1 cellular context compared by ENCODE assay signal in the genomic region with DNA sequence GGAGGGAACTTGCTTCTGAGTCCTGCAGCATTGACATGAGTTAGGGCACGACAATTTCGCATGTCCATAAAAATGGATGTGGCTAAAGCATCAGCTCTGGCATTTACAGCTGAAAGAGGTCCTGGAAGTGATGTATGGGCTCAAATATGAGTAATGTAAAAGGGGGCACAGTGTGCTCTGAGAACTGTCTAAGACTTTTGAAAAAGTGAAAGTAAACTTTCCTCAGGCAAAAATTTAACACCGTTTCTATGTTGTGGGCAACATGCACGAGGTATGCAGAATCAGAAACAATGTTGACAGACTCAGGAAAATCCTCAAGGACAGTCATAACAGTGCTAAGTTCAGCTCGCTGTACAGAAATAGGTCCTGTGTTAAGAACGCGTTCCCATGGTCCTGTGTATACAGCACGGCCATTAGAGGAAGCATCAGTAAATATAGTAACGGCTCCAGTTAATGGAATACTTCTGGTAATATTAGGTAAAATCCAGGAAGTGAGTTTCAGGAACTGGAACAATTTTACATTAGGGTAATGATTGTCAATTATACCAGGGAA.
TF ChIP-seq lines count a peak whose summit lies in the region.

No MANE protein-coding gene starts in this region.

TF ChIP-seq in HepG2, 621 proteins besides CTCF, POLR2A, EP300 and RAD21 (continued from another document and continues in another):
- TF ChIP-seq, protein P1, sequence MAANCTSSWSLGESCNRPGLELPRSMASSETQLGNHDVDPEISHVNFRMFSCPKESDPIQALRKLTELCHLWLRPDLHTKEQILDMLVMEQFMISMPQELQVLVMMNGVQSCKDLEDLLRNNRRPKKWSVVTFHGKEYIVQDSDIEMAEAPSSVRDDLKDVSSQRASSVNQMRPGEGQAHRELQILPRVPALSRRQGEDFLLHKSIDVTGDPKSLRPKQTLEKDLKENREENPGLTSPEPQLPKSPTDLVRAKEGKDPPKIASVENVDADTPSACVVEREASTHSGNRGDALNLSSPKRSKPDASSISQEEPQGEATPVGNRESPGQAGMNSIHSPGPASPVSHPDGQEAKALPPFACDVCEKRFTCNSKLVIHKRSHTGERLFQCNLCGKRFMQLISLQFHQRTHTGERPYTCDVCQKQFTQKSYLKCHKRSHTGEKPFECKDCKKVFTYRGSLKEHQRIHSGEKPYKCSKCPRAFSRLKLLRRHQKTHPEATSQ (CRISPR knock-in tag; IDR thresholded peaks at IDR 0.05; ENCODE audit: borderline replicate concordance), result no peak
- TF ChIP-seq ZNF296 (CRISPR knock-in tag; conservative IDR thresholded peaks at IDR 0.05) (no peak), RFX1 (IDR thresholded peaks at IDR 0.05) (peak; percentile 34; the same call in 1 of the 2 replicates), REPIN1 (CRISPR knock-in tag; IDR thresholded peaks at IDR 0.05; ENCODE audit: borderline replicate concordance, low read depth) (peak; percentile 54; the same call in 1 of the 2 replicates), RFX5 (IDR thresholded peaks at IDR 0.05; ENCODE audit: low read depth, low read length) (no peak), HOXA9 (CRISPR knock-in tag; IDR thresholded peaks at IDR 0.05; ENCODE audit: borderline replicate concordance) (no peak), ZNF777 (CRISPR knock-in tag; IDR thresholded peaks at IDR 0.05) (no peak), MAFF (IDR thresholded peaks at IDR 0.05; ENCODE audit: low read depth, low read length) (no peak), ZSCAN9 (CRISPR knock-in tag; IDR thresholded peaks at IDR 0.05; ENCODE audit: borderline replicate concordance) (no peak), KMT2A (CRISPR knock-in tag; IDR thresholded peaks at IDR 0.05) (no peak), ZNF788 (CRISPR knock-in tag; IDR thresholded peaks at IDR 0.05; ENCODE audit: borderline replicate concordance) (no peak), TSC22D2 (CRISPR knock-in tag; IDR thresholded peaks at IDR 0.05; ENCODE audit: borderline replicate concordance) (no peak), ZNF598 (CRISPR knock-in tag; IDR thresholded peaks at IDR 0.05; ENCODE audit: borderline replicate concordance) (no peak), STAG1 (CRISPR knock-in tag; IDR thresholded peaks at IDR 0.05) (peak; percentile 8; the same call in 1 of the 2 replicates), NR3C1 (CRISPR knock-in tag; IDR thresholded peaks at IDR 0.05) (no peak), SP4 (CRISPR knock-in tag; IDR thresholded peaks at IDR 0.05) (no peak), MEF2D (CRISPR knock-in tag; IDR thresholded peaks at IDR 0.05) (peak; percentile 40; the same call in 1 of the 2 replicates), RORA (CRISPR knock-in tag; IDR thresholded peaks at IDR 0.05) (no peak), ZNF652 (CRISPR knock-in tag; IDR thresholded peaks at IDR 0.05; ENCODE audit: borderline replicate concordance, low read depth) (no peak), SRY (CRISPR knock-in tag; IDR thresholded peaks at IDR 0.05) (no peak), ZFP62 (CRISPR knock-in tag; IDR thresholded peaks at IDR 0.05) (no peak), ZNF703 (CRISPR knock-in tag; IDR thresholded peaks at IDR 0.05; ENCODE audit: borderline replicate concordance) (peak; percentile 24; the same call in 1 of the 2 replicates), ZNF326 (CRISPR knock-in tag; IDR thresholded peaks at IDR 0.05; ENCODE audit: borderline replicate concordance) (no peak), MBD4 (IDR thresholded peaks at IDR 0.05; ENCODE audit: borderline replicate concordance, low read length) (no peak)
- TF ChIP-seq, protein P2, sequence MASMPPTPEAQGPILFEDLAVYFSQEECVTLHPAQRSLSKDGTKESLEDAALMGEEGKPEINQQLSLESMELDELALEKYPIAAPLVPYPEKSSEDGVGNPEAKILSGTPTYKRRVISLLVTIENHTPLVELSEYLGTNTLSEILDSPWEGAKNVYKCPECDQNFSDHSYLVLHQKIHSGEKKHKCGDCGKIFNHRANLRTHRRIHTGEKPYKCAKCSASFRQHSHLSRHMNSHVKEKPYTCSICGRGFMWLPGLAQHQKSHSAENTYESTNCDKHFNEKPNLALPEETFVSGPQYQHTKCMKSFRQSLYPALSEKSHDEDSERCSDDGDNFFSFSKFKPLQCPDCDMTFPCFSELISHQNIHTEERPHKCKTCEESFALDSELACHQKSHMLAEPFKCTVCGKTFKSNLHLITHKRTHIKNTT (CRISPR knock-in tag; IDR thresholded peaks at IDR 0.05), result no peak
- TF ChIP-seq, protein P3, sequence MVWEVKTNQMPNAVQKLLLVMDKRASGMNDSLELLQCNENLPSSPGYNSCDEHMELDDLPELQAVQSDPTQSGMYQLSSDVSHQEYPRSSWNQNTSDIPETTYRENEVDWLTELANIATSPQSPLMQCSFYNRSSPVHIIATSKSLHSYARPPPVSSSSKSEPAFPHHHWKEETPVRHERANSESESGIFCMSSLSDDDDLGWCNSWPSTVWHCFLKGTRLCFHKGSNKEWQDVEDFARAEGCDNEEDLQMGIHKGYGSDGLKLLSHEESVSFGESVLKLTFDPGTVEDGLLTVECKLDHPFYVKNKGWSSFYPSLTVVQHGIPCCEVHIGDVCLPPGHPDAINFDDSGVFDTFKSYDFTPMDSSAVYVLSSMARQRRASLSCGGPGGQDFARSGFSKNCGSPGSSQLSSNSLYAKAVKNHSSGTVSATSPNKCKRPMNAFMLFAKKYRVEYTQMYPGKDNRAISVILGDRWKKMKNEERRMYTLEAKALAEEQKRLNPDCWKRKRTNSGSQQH (CRISPR knock-in tag; IDR thresholded peaks at IDR 0.05; ENCODE audit: low read depth), result 0 out of 2 replicates have a peak, but pooled peaks have one; percentile 54
- TF ChIP-seq, protein P4, sequence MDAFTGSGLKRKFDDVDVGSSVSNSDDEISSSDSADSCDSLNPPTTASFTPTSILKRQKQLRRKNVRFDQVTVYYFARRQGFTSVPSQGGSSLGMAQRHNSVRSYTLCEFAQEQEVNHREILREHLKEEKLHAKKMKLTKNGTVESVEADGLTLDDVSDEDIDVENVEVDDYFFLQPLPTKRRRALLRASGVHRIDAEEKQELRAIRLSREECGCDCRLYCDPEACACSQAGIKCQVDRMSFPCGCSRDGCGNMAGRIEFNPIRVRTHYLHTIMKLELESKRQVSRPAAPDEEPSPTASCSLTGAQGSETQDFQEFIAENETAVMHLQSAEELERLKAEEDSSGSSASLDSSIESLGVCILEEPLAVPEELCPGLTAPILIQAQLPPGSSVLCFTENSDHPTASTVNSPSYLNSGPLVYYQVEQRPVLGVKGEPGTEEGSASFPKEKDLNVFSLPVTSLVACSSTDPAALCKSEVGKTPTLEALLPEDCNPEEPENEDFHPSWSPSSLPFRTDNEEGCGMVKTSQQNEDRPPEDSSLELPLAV (CRISPR knock-in tag; conservative IDR thresholded peaks at IDR 0.05; ENCODE audit: low read depth), result no peak
- TF ChIP-seq, protein P5, sequence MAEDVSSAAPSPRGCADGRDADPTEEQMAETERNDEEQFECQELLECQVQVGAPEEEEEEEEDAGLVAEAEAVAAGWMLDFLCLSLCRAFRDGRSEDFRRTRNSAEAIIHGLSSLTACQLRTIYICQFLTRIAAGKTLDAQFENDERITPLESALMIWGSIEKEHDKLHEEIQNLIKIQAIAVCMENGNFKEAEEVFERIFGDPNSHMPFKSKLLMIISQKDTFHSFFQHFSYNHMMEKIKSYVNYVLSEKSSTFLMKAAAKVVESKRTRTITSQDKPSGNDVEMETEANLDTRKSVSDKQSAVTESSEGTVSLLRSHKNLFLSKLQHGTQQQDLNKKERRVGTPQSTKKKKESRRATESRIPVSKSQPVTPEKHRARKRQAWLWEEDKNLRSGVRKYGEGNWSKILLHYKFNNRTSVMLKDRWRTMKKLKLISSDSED (CRISPR knock-in tag; IDR thresholded peaks at IDR 0.05), result no peak
- TF ChIP-seq, protein P6, sequence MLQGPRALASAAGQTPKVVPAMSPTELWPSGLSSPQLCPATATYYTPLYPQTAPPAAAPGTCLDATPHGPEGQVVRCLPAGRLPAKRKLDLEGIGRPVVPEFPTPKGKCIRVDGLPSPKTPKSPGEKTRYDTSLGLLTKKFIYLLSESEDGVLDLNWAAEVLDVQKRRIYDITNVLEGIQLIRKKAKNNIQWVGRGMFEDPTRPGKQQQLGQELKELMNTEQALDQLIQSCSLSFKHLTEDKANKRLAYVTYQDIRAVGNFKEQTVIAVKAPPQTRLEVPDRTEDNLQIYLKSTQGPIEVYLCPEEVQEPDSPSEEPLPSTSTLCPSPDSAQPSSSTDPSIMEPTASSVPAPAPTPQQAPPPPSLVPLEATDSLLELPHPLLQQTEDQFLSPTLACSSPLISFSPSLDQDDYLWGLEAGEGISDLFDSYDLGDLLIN (CRISPR knock-in tag; IDR thresholded peaks at IDR 0.05; ENCODE audit: borderline replicate concordance), result no peak
- TF ChIP-seq, protein P7, sequence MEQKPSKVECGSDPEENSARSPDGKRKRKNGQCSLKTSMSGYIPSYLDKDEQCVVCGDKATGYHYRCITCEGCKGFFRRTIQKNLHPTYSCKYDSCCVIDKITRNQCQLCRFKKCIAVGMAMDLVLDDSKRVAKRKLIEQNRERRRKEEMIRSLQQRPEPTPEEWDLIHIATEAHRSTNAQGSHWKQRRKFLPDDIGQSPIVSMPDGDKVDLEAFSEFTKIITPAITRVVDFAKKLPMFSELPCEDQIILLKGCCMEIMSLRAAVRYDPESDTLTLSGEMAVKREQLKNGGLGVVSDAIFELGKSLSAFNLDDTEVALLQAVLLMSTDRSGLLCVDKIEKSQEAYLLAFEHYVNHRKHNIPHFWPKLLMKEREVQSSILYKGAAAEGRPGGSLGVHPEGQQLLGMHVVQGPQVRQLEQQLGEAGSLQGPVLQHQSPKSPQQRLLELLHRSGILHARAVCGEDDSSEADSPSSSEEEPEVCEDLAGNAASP (CRISPR knock-in tag; IDR thresholded peaks at IDR 0.05; ENCODE audit: borderline replicate concordance), result peak; percentile 40; the same call in 1 of the 2 replicates
- TF ChIP-seq, protein P8, sequence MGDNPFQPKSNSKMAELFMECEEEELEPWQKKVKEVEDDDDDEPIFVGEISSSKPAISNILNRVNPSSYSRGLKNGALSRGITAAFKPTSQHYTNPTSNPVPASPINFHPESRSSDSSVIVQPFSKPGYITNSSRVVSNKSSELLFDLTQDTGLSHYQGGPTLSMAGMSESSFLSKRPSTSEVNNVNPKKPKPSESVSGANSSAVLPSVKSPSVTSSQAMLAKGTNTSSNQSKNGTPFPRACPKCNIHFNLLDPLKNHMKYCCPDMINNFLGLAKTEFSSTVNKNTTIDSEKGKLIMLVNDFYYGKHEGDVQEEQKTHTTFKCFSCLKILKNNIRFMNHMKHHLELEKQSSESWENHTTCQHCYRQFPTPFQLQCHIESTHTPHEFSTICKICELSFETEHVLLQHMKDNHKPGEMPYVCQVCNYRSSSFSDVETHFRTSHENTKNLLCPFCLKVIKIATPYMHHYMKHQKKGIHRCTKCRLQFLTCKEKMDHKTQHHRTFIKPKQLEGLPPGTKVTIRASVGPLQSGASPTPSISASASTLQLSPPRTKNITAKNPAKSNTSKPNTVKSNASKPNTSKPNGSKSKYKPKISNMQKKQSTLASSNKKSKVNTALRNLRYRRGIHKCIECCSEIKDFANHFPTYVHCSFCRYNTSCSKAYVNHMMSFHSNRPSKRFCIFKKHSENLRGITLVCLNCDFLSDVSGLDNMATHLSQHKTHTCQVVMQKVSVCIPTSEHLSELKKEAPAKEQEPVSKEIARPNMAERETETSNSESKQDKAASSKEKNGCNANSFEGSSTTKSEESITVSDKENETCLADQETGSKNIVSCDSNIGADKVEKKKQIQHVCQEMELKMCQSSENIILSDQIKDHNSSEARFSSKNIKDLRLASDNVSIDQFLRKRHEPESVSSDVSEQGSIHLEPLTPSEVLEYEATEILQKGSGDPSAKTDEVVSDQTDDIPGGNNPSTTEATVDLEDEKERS (CRISPR knock-in tag; IDR thresholded peaks at IDR 0.05), result no peak
- TF ChIP-seq, protein P9, sequence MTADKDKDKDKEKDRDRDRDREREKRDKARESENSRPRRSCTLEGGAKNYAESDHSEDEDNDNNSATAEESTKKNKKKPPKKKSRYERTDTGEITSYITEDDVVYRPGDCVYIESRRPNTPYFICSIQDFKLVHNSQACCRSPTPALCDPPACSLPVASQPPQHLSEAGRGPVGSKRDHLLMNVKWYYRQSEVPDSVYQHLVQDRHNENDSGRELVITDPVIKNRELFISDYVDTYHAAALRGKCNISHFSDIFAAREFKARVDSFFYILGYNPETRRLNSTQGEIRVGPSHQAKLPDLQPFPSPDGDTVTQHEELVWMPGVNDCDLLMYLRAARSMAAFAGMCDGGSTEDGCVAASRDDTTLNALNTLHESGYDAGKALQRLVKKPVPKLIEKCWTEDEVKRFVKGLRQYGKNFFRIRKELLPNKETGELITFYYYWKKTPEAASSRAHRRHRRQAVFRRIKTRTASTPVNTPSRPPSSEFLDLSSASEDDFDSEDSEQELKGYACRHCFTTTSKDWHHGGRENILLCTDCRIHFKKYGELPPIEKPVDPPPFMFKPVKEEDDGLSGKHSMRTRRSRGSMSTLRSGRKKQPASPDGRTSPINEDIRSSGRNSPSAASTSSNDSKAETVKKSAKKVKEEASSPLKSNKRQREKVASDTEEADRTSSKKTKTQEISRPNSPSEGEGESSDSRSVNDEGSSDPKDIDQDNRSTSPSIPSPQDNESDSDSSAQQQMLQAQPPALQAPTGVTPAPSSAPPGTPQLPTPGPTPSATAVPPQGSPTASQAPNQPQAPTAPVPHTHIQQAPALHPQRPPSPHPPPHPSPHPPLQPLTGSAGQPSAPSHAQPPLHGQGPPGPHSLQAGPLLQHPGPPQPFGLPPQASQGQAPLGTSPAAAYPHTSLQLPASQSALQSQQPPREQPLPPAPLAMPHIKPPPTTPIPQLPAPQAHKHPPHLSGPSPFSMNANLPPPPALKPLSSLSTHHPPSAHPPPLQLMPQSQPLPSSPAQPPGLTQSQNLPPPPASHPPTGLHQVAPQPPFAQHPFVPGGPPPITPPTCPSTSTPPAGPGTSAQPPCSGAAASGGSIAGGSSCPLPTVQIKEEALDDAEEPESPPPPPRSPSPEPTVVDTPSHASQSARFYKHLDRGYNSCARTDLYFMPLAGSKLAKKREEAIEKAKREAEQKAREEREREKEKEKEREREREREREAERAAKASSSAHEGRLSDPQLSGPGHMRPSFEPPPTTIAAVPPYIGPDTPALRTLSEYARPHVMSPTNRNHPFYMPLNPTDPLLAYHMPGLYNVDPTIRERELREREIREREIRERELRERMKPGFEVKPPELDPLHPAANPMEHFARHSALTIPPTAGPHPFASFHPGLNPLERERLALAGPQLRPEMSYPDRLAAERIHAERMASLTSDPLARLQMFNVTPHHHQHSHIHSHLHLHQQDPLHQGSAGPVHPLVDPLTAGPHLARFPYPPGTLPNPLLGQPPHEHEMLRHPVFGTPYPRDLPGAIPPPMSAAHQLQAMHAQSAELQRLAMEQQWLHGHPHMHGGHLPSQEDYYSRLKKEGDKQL (CRISPR knock-in tag; IDR thresholded peaks at IDR 0.05; ENCODE audit: low read depth), result no peak
- TF ChIP-seq, protein P10, sequence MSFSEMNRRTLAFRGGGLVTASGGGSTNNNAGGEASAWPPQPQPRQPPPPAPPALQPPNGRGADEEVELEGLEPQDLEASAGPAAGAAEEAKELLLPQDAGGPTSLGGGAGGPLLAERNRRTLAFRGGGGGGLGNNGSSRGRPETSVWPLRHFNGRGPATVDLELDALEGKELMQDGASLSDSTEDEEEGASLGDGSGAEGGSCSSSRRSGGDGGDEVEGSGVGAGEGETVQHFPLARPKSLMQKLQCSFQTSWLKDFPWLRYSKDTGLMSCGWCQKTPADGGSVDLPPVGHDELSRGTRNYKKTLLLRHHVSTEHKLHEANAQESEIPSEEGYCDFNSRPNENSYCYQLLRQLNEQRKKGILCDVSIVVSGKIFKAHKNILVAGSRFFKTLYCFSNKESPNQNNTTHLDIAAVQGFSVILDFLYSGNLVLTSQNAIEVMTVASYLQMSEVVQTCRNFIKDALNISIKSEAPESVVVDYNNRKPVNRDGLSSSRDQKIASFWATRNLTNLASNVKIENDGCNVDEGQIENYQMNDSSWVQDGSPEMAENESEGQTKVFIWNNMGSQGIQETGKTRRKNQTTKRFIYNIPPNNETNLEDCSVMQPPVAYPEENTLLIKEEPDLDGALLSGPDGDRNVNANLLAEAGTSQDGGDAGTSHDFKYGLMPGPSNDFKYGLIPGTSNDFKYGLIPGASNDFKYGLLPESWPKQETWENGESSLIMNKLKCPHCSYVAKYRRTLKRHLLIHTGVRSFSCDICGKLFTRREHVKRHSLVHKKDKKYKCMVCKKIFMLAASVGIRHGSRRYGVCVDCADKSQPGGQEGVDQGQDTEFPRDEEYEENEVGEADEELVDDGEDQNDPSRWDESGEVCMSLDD (CRISPR knock-in tag; IDR thresholded peaks at IDR 0.05; ENCODE audit: borderline replicate concordance), result no peak
